Comparison of ENCODE assay signal across 17 cellular contexts in the genomic region with DNA sequence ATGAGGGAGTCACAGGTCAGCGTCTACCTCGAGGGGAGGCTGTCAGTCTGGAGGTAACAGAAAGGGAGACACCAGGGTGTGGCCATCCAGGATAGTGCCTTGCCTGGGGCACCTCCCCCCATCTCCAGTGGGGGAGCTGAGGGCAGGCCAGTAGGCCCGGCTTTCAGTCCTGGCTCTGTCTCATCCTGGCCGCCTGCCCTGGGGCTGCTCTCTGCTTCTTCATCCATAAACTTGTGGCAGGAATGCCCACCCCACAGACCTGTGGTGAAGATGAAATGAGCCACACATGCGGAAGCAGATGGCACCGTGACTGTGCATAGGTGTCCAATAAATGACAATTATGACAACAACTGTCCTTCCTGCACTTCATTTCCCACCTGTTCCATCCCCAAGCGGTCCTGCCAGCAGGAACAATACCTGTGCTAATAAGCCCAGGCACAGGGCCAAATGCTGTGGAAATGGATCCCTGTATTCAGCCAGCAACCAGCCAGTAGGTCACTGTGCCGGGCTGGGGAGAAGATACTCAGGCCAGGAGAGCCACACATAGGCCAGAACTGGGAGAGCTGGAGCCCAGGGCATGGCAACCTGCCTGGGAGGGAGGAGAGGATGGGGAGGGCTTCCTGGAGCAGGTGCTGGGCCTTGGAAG. TPM values are rescaled to one million over a fixed set of nuclear protein-coding genes. Genes with fewer than 3 reads are reported as not detected.
A peak's percentile ranks its signal among the peaks of the same experiment; 100 is the strongest.
DNase-seq lines count a peak whose midpoint lies in the region; ATAC-seq and TF ChIP-seq lines count a peak whose summit lies in the region.
"Had no signal": no experiment of that assay in that cellular context is flagged by ENCODE, and none has a peak within 500 bp of the region (broad histone marks: within the 10 kb centered on the region; RNA-seq: fewer than 3 reads in every experiment).

No MANE protein-coding gene starts in this region.

- no peak overlapping the region for H3K4me2 ChIP-seq in neural progenitor cell

- no peaks in the 10 kb centered on the region for H3K4me1 ChIP-seq in neural progenitor cell
- H3K4me1 ChIP-seq: heart right ventricle, lower lobe of right lung, right atrium auricular region had no signal

- DNase-seq in NCI-H146 (lab: John Stamatoyannopoulos, UW), result peak; percentile 96
- DNase-seq in NCI-H748 (lab: John Stamatoyannopoulos, UW; ENCODE audit: unreplicated experiment), result peak; percentile 97
- no peak for DNase-seq in neural progenitor cell (ENCODE audit: low spot score)
- DNase-seq in activated T-cell treated with anti-CD3 and anti-CD28 coated beads, Interleukin-2, amount 50 U/mL, for 1 hour, result no peak
- no peak for DNase-seq in KG1 (lab: John Stamatoyannopoulos, UW)
- DNase-seq: activated naive CD8-positive, alpha-beta T cell treated with anti-CD3 and anti-CD28 coated beads, Interleukin-2, amount 50 U/mL, for 24 hours; GOT3; heart right ventricle; lower lobe of right lung; RPMI8226 had no signal

- TF ChIP-seq EP300 in Ishikawa (IDR thresholded peaks at IDR 0.05; ENCODE audit: borderline replicate concordance), result no peak

- no peaks in the 10 kb centered on the region for H4K20me1 ChIP-seq in neural progenitor cell (ENCODE audit: low read depth)

- H3F3A ChIP-seq in neural progenitor cell (ENCODE audit: low read depth), result no peaks in the 10 kb centered on the region

- peaks cover 7% of the 10 kb centered on the region for H3K4me1 Mint-ChIP-seq in neural progenitor cell
- H3K4me1 Mint-ChIP-seq: activated naive CD8-positive, alpha-beta T cell treated with anti-CD3 and anti-CD28 coated beads, Interleukin-2, amount 50 U/mL, for 24 hours had no signal

- H3K9me3 Mint-ChIP-seq in neural progenitor cell, result peaks cover 3% of the 10 kb centered on the region
- H3K9me3 Mint-ChIP-seq: activated naive CD8-positive, alpha-beta T cell treated with anti-CD3 and anti-CD28 coated beads, Interleukin-2, amount 50 U/mL, for 24 hours; activated T-helper 2 cell treated with anti-CD3 and anti-CD28 coated beads, Interferon-gamma antibody, Interleukin-2, Interleukin-4, amounts not matched to agents 10 μg/mL and 5 μg/mL and 100 μg/mL, durations not matched to agents 14 hours and 24 hours and 36 hours; dendritic cell treated with granulocyte-macrophage colony-stimulating factor and Interleukin-4, amounts not matched to agents 40 ng/mL and 50 ng/mL, for 4 days had no signal

- no peak overlapping the region for H3K4me3 ChIP-seq in neural progenitor cell
- H3K4me3 ChIP-seq: heart right ventricle, lower lobe of right lung, right atrium auricular region, thoracic aorta had no signal

- no peak overlapping the region for H3K27ac Mint-ChIP-seq in neural progenitor cell
- H3K27ac Mint-ChIP-seq: activated naive CD8-positive, alpha-beta T cell treated with anti-CD3 and anti-CD28 coated beads, Interleukin-2, amount 50 U/mL, for 24 hours; activated T-helper 2 cell treated with anti-CD3 and anti-CD28 coated beads, Interferon-gamma antibody, Interleukin-2, Interleukin-4, amounts not matched to agents 10 μg/mL and 5 μg/mL and 100 μg/mL, durations not matched to agents 14 hours and 24 hours and 36 hours; dendritic cell treated with granulocyte-macrophage colony-stimulating factor and Interleukin-4, amounts not matched to agents 40 ng/mL and 50 ng/mL, for 4 days had no signal

- no peaks in the 10 kb centered on the region for H3K9me3 ChIP-seq in neural progenitor cell (ENCODE audit: low read depth)
- H3K9me3 ChIP-seq: heart right ventricle, lower lobe of right lung, right atrium auricular region, thoracic aorta had no signal

- no peak overlapping the region for H2AFZ ChIP-seq in neural progenitor cell (replicated peaks)

- no peak overlapping the region for H3K9ac ChIP-seq in neural progenitor cell

- TF ChIP-seq CTCF in neural progenitor cell (IDR thresholded peaks at IDR 0.05), result no peak

- H3K36me3 ChIP-seq in neural progenitor cell, result no peaks in the 10 kb centered on the region
- H3K36me3 ChIP-seq: heart right ventricle, lower lobe of right lung, right atrium auricular region, thoracic aorta had no signal

- no peak for ATAC-seq in GM18907 (IDR thresholded peaks at IDR 0.05; ENCODE audit: unreplicated experiment)
- ATAC-seq: activated naive CD8-positive, alpha-beta T cell treated with anti-CD3 and anti-CD28 coated beads, Interleukin-2, amount 50 U/mL, for 24 hours; lower lobe of right lung had no signal

- H3K27me3 ChIP-seq in neural progenitor cell, result no peaks in the 10 kb centered on the region
- H3K27me3 ChIP-seq: right atrium auricular region had no signal

- H3K36me3 Mint-ChIP-seq in neural progenitor cell, result no peaks in the 10 kb centered on the region

- no peak for TF ChIP-seq RAD21 in Ishikawa (IDR thresholded peaks at IDR 0.05; ENCODE audit: low read depth)

- H3K4me3 Mint-ChIP-seq in neural progenitor cell, result peak overlapping the region; percentile 35
- H3K4me3 Mint-ChIP-seq: activated naive CD8-positive, alpha-beta T cell treated with anti-CD3 and anti-CD28 coated beads, Interleukin-2, amount 50 U/mL, for 24 hours; dendritic cell treated with granulocyte-macrophage colony-stimulating factor and Interleukin-4, amounts not matched to agents 40 ng/mL and 50 ng/mL, for 4 days had no signal

- no peak overlapping the region for H3K27ac ChIP-seq in neural progenitor cell
- H3K27ac ChIP-seq: heart right ventricle, lower lobe of right lung, right atrium auricular region, thoracic aorta had no signal

- H3K27me3 Mint-ChIP-seq in neural progenitor cell (ENCODE audit: insufficient read depth, low read depth), result no peaks in the 10 kb centered on the region
- H3K27me3 Mint-ChIP-seq: activated naive CD8-positive, alpha-beta T cell treated with anti-CD3 and anti-CD28 coated beads, Interleukin-2, amount 50 U/mL, for 24 hours had no signal

- H3K79me2 ChIP-seq in neural progenitor cell (ENCODE audit: low read depth), result no peaks in the 10 kb centered on the region

TF ChIP-seq in Ishikawa, 13 proteins besides CTCF, POLR2A, EP300 and RAD21:
- TF ChIP-seq, protein P1, sequence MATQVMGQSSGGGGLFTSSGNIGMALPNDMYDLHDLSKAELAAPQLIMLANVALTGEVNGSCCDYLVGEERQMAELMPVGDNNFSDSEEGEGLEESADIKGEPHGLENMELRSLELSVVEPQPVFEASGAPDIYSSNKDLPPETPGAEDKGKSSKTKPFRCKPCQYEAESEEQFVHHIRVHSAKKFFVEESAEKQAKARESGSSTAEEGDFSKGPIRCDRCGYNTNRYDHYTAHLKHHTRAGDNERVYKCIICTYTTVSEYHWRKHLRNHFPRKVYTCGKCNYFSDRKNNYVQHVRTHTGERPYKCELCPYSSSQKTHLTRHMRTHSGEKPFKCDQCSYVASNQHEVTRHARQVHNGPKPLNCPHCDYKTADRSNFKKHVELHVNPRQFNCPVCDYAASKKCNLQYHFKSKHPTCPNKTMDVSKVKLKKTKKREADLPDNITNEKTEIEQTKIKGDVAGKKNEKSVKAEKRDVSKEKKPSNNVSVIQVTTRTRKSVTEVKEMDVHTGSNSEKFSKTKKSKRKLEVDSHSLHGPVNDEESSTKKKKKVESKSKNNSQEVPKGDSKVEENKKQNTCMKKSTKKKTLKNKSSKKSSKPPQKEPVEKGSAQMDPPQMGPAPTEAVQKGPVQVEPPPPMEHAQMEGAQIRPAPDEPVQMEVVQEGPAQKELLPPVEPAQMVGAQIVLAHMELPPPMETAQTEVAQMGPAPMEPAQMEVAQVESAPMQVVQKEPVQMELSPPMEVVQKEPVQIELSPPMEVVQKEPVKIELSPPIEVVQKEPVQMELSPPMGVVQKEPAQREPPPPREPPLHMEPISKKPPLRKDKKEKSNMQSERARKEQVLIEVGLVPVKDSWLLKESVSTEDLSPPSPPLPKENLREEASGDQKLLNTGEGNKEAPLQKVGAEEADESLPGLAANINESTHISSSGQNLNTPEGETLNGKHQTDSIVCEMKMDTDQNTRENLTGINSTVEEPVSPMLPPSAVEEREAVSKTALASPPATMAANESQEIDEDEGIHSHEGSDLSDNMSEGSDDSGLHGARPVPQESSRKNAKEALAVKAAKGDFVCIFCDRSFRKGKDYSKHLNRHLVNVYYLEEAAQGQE (IDR thresholded peaks at IDR 0.05; ENCODE audit: low read depth), result no peak
- TF ChIP-seq ZBTB7A (IDR thresholded peaks at IDR 0.05; ENCODE audit: low read depth) (no peak), YY1 (IDR thresholded peaks at IDR 0.05; ENCODE audit: low read depth) (no peak), NFIC (IDR thresholded peaks at IDR 0.05) (0 out of 2 replicates have a peak, but pooled peaks have one; percentile 11), CREB1 (IDR thresholded peaks at IDR 0.05; ENCODE audit: low read depth) (no peak)

RNA-seq across cellular contexts. Expression of a gene that starts 30.2 kb away (rescaled TPM):
- 106 and 120 TPM in 2 replicates for total RNA-seq in neural progenitor cell (ENCODE audit: low replicate concordance)
- total RNA-seq: bronchial epithelial cell had no signal

RNA-seq across cellular contexts. Expression of a gene that starts 43.1 kb away (rescaled TPM):
- total RNA-seq in neural progenitor cell (ENCODE audit: low replicate concordance), result 0.17 and 0.74 TPM in 2 replicates
- total RNA-seq: right atrium auricular region, thoracic aorta had no signal

RNA-seq across cellular contexts. Expression of a gene that starts 49.3 kb away (rescaled TPM):
- total RNA-seq in neural progenitor cell (ENCODE audit: low replicate concordance), result 9.1 and 16.0 TPM in 2 replicates

Comparison
In these comparisons a context has a peak if more than half of its experiments do, and no peak if none do; other contexts are left out.
1. DNase-seq: peak in NCI-H146 (single experiment) and NCI-H748 (single experiment); none in neural progenitor cell (single experiment), activated T-cell treated with anti-CD3 and anti-CD28 coated beads, Interleukin-2, amount 50 U/mL, for 1 hour (single experiment) and KG1 (single experiment).